In genomic region chr19:51688665-51689571, GRCh38 we compare ENCODE assay signal across 1 cellular context.
A peak's percentile ranks its signal among the peaks of the same experiment; 100 is the strongest.
TF ChIP-seq lines count a peak whose summit lies in the region.

No MANE protein-coding gene starts in this region.

TF ChIP-seq in K562, 482 proteins besides CTCF, POLR2A, EP300 and RAD21 (continued from another document and continues in another):
- TF ChIP-seq AFF1 (IDR thresholded peaks at IDR 0.05; ENCODE audit: low read depth in 1 of 2, partially characterized antibody in 2 of 2) (peak; percentile 52 to 70), CHD4 (IDR thresholded peaks at IDR 0.05; ENCODE audit: insufficient read depth, insufficient replicate concordance, low read depth, low read length, poor library complexity, severe bottlenecking) (no peak), TRIM24 (IDR thresholded peaks at IDR 0.05) (peak; percentile 57 to 59; a peak in 3 of 4 replicates), ZNF12 (CRISPR knock-in tag; IDR thresholded peaks at IDR 0.05) (no peak), KDM1A (IDR thresholded peaks at IDR 0.05) (peak; percentile 74 to 83), ZNF586 (CRISPR knock-in tag; conservative IDR thresholded peaks at IDR 0.05) (no peak), EP400 (IDR thresholded peaks at IDR 0.05) (peak; percentile 45; the same call in 1 of the 2 replicates), ZKSCAN1 (IDR thresholded peaks at IDR 0.05; ENCODE audit: low read depth, low read length) (no peak), ZNF518B (CRISPR knock-in tag; IDR thresholded peaks at IDR 0.05) (no peak), ARID3A (IDR thresholded peaks at IDR 0.05; ENCODE audit: borderline replicate concordance, low read depth, low read length) (no peak), FOXP1 (CRISPR knock-in tag; IDR thresholded peaks at IDR 0.05) (no peak), BRD9 (IDR thresholded peaks at IDR 0.05; ENCODE audit: low read depth, partially characterized antibody) (peak; percentile 74), SMAD1 (IDR thresholded peaks at IDR 0.05; ENCODE audit: low read depth, low read length, partially characterized antibody) (peak; percentile 23), ZBTB40 (IDR thresholded peaks at IDR 0.05) (peak; percentile 76), ZBTB40 (CRISPR knock-in tag; IDR thresholded peaks at IDR 0.05) (no peak), RBM34 (IDR thresholded peaks at IDR 0.05; ENCODE audit: borderline replicate concordance, insufficient read depth, low read length) (no peak), ZFP91 (CRISPR knock-in tag; IDR thresholded peaks at IDR 0.05) (no peak), ZKSCAN8 (CRISPR knock-in tag; IDR thresholded peaks at IDR 0.05) (no peak), ZNF695 (CRISPR knock-in tag; IDR thresholded peaks at IDR 0.05) (no peak), ZNF561 (CRISPR knock-in tag; conservative IDR thresholded peaks at IDR 0.05) (no peak), STAG1 (CRISPR knock-in tag; IDR thresholded peaks at IDR 0.05; ENCODE audit: borderline replicate concordance) (no peak), UBTF (IDR thresholded peaks at IDR 0.05; ENCODE audit: borderline replicate concordance in 1 of 2, low read depth in 2 of 2, low read length in 2 of 2) (peak; percentile 13 to 70; a peak in 1 of 4 replicates), CSDE1 (IDR thresholded peaks at IDR 0.05) (peak in 1 of 2 experiments; percentile 65; a peak in 1 of 4 replicates), ZNF511 (CRISPR knock-in tag; IDR thresholded peaks at IDR 0.05) (no peak), ZFX (CRISPR knock-in tag; IDR thresholded peaks at IDR 0.05) (peak; percentile 27), ZNF584 (CRISPR knock-in tag; IDR thresholded peaks at IDR 0.05; ENCODE audit: low read depth) (no peak), SMAD3 (CRISPR knock-in tag; conservative IDR thresholded peaks at IDR 0.05) (no peak), ESRRB (CRISPR knock-in tag; IDR thresholded peaks at IDR 0.05; ENCODE audit: borderline replicate concordance) (no peak), C11orf30 (IDR thresholded peaks at IDR 0.05; ENCODE audit: low read depth) (no peak), KLF6 (CRISPR knock-in tag; IDR thresholded peaks at IDR 0.05; ENCODE audit: borderline replicate concordance) (no peak), ZBTB2 (IDR thresholded peaks at IDR 0.05) (peak; percentile 82), ZNF696 (CRISPR knock-in tag; conservative IDR thresholded peaks at IDR 0.05) (no peak)
